ENCODE assay signal across 1 cellular context in genomic region chr19:19170053-19170945, GRCh38.
TF ChIP-seq lines count a peak whose summit lies in the region.

Gene MEF2B, minus strand, starts transcription at chr19:19170263. Its CDS starts 19,528 bp downstream, at chr19:19150735.

TF ChIP-seq in K562, 482 proteins besides CTCF, POLR2A, EP300 and RAD21 (continued from another document and continues in another):
- no peak for TF ChIP-seq BCLAF1 (IDR thresholded peaks at IDR 0.05; ENCODE audit: borderline replicate concordance in 1 of 2, control insufficient read depth in 1 of 2, low read depth in 2 of 2, low read length in 1 of 2)
- TF ChIP-seq GTF3C2 (IDR thresholded peaks at IDR 0.05; ENCODE audit: borderline replicate concordance, extremely low read depth, insufficient read length): no peak
- TF ChIP-seq SRSF1 (IDR thresholded peaks at IDR 0.05; ENCODE audit: low read depth, low read length): no peak
- TF ChIP-seq RBM14 (IDR thresholded peaks at IDR 0.05; ENCODE audit: borderline replicate concordance, insufficient read depth, low read depth, low read length): no peak
- TF ChIP-seq OTX1 (CRISPR knock-in tag; IDR thresholded peaks at IDR 0.05): no peak
- no peak for TF ChIP-seq RAD51 (IDR thresholded peaks at IDR 0.05; ENCODE audit: borderline replicate concordance, low read depth)
- peak; percentile 53 for TF ChIP-seq CXXC5 (CRISPR knock-in tag; IDR thresholded peaks at IDR 0.05)
- TF ChIP-seq PHF20 (IDR thresholded peaks at IDR 0.05; ENCODE audit: partially characterized antibody): no peak
- no peak for TF ChIP-seq PTTG1 (tag; IDR thresholded peaks at IDR 0.05; ENCODE audit: low read depth)
- no peak for TF ChIP-seq TFE3 (CRISPR knock-in tag; IDR thresholded peaks at IDR 0.05)
- peak; percentile 86 for TF ChIP-seq RBM22 (IDR thresholded peaks at IDR 0.05; ENCODE audit: low read depth, low read length, poor library complexity, severe bottlenecking)
- TF ChIP-seq NCOA6 (IDR thresholded peaks at IDR 0.05): no peak
- TF ChIP-seq ZNF143 (CRISPR knock-in tag; IDR thresholded peaks at IDR 0.05): no peak
- no peak for TF ChIP-seq TSHZ1 (CRISPR knock-in tag; IDR thresholded peaks at IDR 0.05)
- TF ChIP-seq SLC30A9 (CRISPR knock-in tag; IDR thresholded peaks at IDR 0.05): no peak
- no peak for TF ChIP-seq SRSF9 (IDR thresholded peaks at IDR 0.05; ENCODE audit: borderline replicate concordance, low read depth, low read length)
- TF ChIP-seq TEAD2 (tag; IDR thresholded peaks at IDR 0.05): no peak
- no peak for TF ChIP-seq GABPA (tag; conservative IDR thresholded peaks at IDR 0.05; ENCODE audit: low read depth)
- TF ChIP-seq TCFL5 (CRISPR knock-in tag; conservative IDR thresholded peaks at IDR 0.05): no peak
- no peak for TF ChIP-seq ZBTB40 (IDR thresholded peaks at IDR 0.05)
- no peak for TF ChIP-seq ZBTB40 (CRISPR knock-in tag; IDR thresholded peaks at IDR 0.05)
- no peak for TF ChIP-seq GTF2A2 (tag; IDR thresholded peaks at IDR 0.05)
- no peak for TF ChIP-seq BRF1 (IDR thresholded peaks at IDR 0.05; ENCODE audit: borderline replicate concordance, extremely low read depth, insufficient read length)
- no peak for TF ChIP-seq RFX7 (CRISPR knock-in tag; IDR thresholded peaks at IDR 0.05)
- TF ChIP-seq BDP1 (IDR thresholded peaks at IDR 0.05; ENCODE audit: insufficient read depth, insufficient read length): no peak
- no peak for TF ChIP-seq HDAC8 (tag; IDR thresholded peaks at IDR 0.05)
- TF ChIP-seq ESRRA (IDR thresholded peaks at IDR 0.05; ENCODE audit: borderline replicate concordance, low read depth): 0 out of 2 replicates have a peak, but pooled peaks have one; percentile 22
- no peak for TF ChIP-seq FOXA3 (CRISPR knock-in tag; conservative IDR thresholded peaks at IDR 0.05 in 1 of 2, IDR thresholded peaks at IDR 0.05 in 1 of 2)
- no peak for TF ChIP-seq KLF1 (tag; IDR thresholded peaks at IDR 0.05)
- TF ChIP-seq ZNF592 (IDR thresholded peaks at IDR 0.05): no peak
